Comparison of ENCODE assay signal across 8 cellular contexts in genomic region chr15:96330064-96330449, GRCh38. TPM values are rescaled to one million over a fixed set of nuclear protein-coding genes. Genes with fewer than 3 reads are reported as not detected.
DNase-seq lines count a peak whose midpoint lies in the region; ATAC-seq, FAIRE-seq and TF ChIP-seq lines count a peak whose summit lies in the region.

No MANE protein-coding gene starts in this region.

- H3K36me3 ChIP-seq in RWPE2 (ENCODE audit: low read depth) = peaks cover 15% of the 10 kb centered on the region
- H3K36me3 ChIP-seq in H1 (ENCODE audit: control insufficient read depth in 2 of 4, insufficient read depth in 4 of 4, low read length in 3 of 4) = peaks cover 0 to 3% (median 0%) of the 10 kb centered on the region in 4 experiments; a peak in 1 of 8 replicates
- peaks cover 10% of the 10 kb centered on the region for H3K36me3 ChIP-seq in muscle layer of colon (ENCODE audit: insufficient read depth, low read length)
- H3K36me3 ChIP-seq in aorta (ENCODE audit: control insufficient read depth in 1 of 2, insufficient read depth in 2 of 2, low read length in 1 of 2) = peaks cover 0 to 4% of the 10 kb centered on the region in 2 donors

- H3K4me1 ChIP-seq in RWPE2 (ENCODE audit: insufficient read depth, poor library complexity, severe bottlenecking) (peaks cover 32% of the 10 kb centered on the region), H1 (replicated peaks in 1 of 4; ENCODE audit: control insufficient read depth in 3 of 4, insufficient read depth in 4 of 4, low read length in 3 of 4) (peaks cover 11 to 38% (median 26%) of the 10 kb centered on the region in 4 experiments), muscle layer of colon (ENCODE audit: insufficient read depth, low read length) (peaks cover 13% of the 10 kb centered on the region), aorta (ENCODE audit: control insufficient read depth in 1 of 2, insufficient read depth in 2 of 2, low read length in 2 of 2) (no peaks in the 10 kb centered on the region)

- no peak overlapping the region for H2BK120ac ChIP-seq in H1 (replicated peaks; ENCODE audit: low read depth, low read length)

- H2BK15ac ChIP-seq in H1 (ENCODE audit: low read length) = no peak overlapping the region

- no peak overlapping the region for H3K14ac ChIP-seq in H1 (ENCODE audit: insufficient read length)

- H3K56ac ChIP-seq in H1 (replicated peaks; ENCODE audit: insufficient read length, low read depth, low read length) = no peak overlapping the region

- H4K20me1 ChIP-seq in H1 (replicated peaks in 1 of 2; ENCODE audit: control insufficient read depth in 1 of 2, insufficient read depth in 2 of 2, low read length in 2 of 2) = peaks cover 0 to 20% of the 10 kb centered on the region in 2 experiments

- ATAC-seq in HG02759 (IDR thresholded peaks at IDR 0.05; ENCODE audit: unreplicated experiment) (peak; percentile 42), RWPE2 (ENCODE audit: low read depth) (peak; percentile 26), aorta (ENCODE audit: low FRiP score) (no peak)

- no peak for TF ChIP-seq CTCF in RWPE2 (IDR thresholded peaks at IDR 0.05; ENCODE audit: poor library complexity, severe bottlenecking)
- no peak for TF ChIP-seq CTCF in H1 (IDR thresholded peaks at IDR 0.05; ENCODE audit: control extremely low read depth in 1 of 3, insufficient read depth in 1 of 3, low read depth in 1 of 3, low read length in 3 of 3)

- no peaks in the 10 kb centered on the region for H3K79me2 ChIP-seq in H1 (ENCODE audit: control insufficient read depth in 1 of 2, insufficient read depth in 2 of 2, low read length in 2 of 2)

- POLR2A ChIA-PET in H1 (lab: Charles Lee; ENCODE audit: partially characterized antibody) = interaction anchor here (0.6 to 1.6 kb wide), 3 partner anchors 9 to 13 kb away, joined by 3 to 6 read pairs (median 4); no protein-coding TSS in a partner anchor

- no peak overlapping the region for H2AFZ ChIP-seq in H1 (ENCODE audit: low read length)

- CTCF ChIA-PET in H1 (lab: Charles Lee; ENCODE audit: partially characterized antibody) = interaction anchor here (0.6 to 4.4 kb wide), 5 partner anchors 11 to 42 kb away, joined by 3 to 59 read pairs (median 4); no protein-coding TSS in a partner anchor

- H3K27me3 ChIP-seq in RWPE2 (ENCODE audit: insufficient read depth, poor library complexity, severe bottlenecking) = no peaks in the 10 kb centered on the region
- peaks cover 73 to 94% (median 87%) of the 10 kb centered on the region in 4 experiments for H3K27me3 ChIP-seq in H1 (replicated peaks in 1 of 4; ENCODE audit: control insufficient read depth in 3 of 4, extremely low read depth in 1 of 4, insufficient read depth in 3 of 4, low read length in 3 of 4)
- no peaks in the 10 kb centered on the region for H3K27me3 ChIP-seq in muscle layer of colon (ENCODE audit: control insufficient read depth in 1 of 2, insufficient read depth in 2 of 2, low read length in 2 of 2)
- no peaks in the 10 kb centered on the region for H3K27me3 ChIP-seq in aorta (ENCODE audit: control insufficient read depth in 1 of 2, insufficient read depth in 2 of 2, low read length in 1 of 2)

- no peak for TF ChIP-seq POLR2A in H1 (IDR thresholded peaks at IDR 0.05; ENCODE audit: control extremely low read depth in 1 of 2, low read depth in 2 of 2, low read length in 2 of 2)

- peak overlapping the region; percentile 86 for H3K4me3 ChIP-seq in RWPE2 (ENCODE audit: severe bottlenecking)
- peak overlapping the region; percentile 42 to 64 (median 48) for H3K4me3 ChIP-seq in H1 (ENCODE audit: extremely low read depth in 1 of 4, insufficient read depth in 2 of 4, low read depth in 3 of 4, low read length in 4 of 4)
- peak overlapping the region; percentile 66 to 90 for H3K4me3 ChIP-seq in muscle layer of colon (ENCODE audit: low read depth in 1 of 2, low read length in 2 of 2)
- peak overlapping the region; percentile 89 to 98 for H3K4me3 ChIP-seq in aorta (ENCODE audit: low read length in 2 of 2)

- H3K23me2 ChIP-seq in H1 (ENCODE audit: low read depth, low read length) = peaks cover 4% of the 10 kb centered on the region; the same call in 1 of the 2 replicates

- WGBS in H1 (ENCODE audit: extremely low coverage in 1 of 2, insufficient coverage in 1 of 2, insufficient read length in 1 of 2, insufficient replicate concordance in 2 of 2, low coverage in 1 of 2, low lambda C conversion rate in 2 of 2, missing lambda C conversion rate in 1 of 2), 2 experiments = 4% methylated on average over 24 of the region's 37 CpGs; no CpG with 5 or more reads in 1 of the 2 experiments
- 1% methylated on average over 23 to 37 of the region's 37 CpGs for WGBS in aorta, 2 donors

- no peak for FAIRE-seq in H1 (lab: Jason Lieb, UNC)
- no peak for FAIRE-seq in GM19239 (lab: Jason Lieb, UNC)

- 0 out of 2 replicates have a peak overlapping the region, but pooled peaks have one; percentile 27 for H3K18ac ChIP-seq in H1 (ENCODE audit: extremely low read depth, low read length)

- TF ChIP-seq RAD21 in H1 (IDR thresholded peaks at IDR 0.05 in 1 of 2, conservative IDR thresholded peaks at IDR 0.05 in 1 of 2; ENCODE audit: low read depth in 2 of 2, low read length in 2 of 2) = no peak

- H2BK12ac ChIP-seq in H1 (ENCODE audit: low read depth, low read length) = no peak overlapping the region

- no peak overlapping the region for H2AK5ac ChIP-seq in H1 (ENCODE audit: low read depth, low read length)

- H3K4ac ChIP-seq in H1 (replicated peaks; ENCODE audit: insufficient read length, low read depth, low read length) = no peak overlapping the region

- intact Hi-C loops in aorta (cut with DNase I) = loop anchor here in 1 of 2 donors (5.0 to 10.0 kb wide), 2 partner anchors 728 to 865 kb away; no protein-coding TSS in a partner anchor

- H3K9me3 ChIP-seq in RWPE2 (ENCODE audit: severe bottlenecking) = no peaks in the 10 kb centered on the region
- H3K9me3 ChIP-seq in H1 (ENCODE audit: insufficient read depth in 2 of 2, low read depth in 1 of 2, low read length in 1 of 2) = no peaks in the 10 kb centered on the region; a peak in 1 of 4 replicates
- H3K9me3 ChIP-seq in muscle layer of colon (ENCODE audit: low read length) = no peaks in the 10 kb centered on the region
- no peaks in the 10 kb centered on the region for H3K9me3 ChIP-seq in aorta (ENCODE audit: control insufficient read depth, low read length)

- H3K27ac ChIP-seq in RWPE2 (ENCODE audit: poor library complexity, severe bottlenecking) (peak overlapping the region; percentile 88), H1 (ENCODE audit: low read depth, low read length) (no peak overlapping the region), muscle layer of colon (ENCODE audit: low read depth, low read length) (peak overlapping the region; percentile 92), aorta (ENCODE audit: low read depth in 1 of 2, low read length in 2 of 2) (peak overlapping the region in 1 of 2 donors; percentile 58)

- H3K4me2 ChIP-seq in H1 (ENCODE audit: insufficient read depth in 1 of 2, low read depth in 2 of 2, low read length in 2 of 2) = peak overlapping the region; percentile 66 to 77

- no peak overlapping the region for H3K23ac ChIP-seq in H1 (ENCODE audit: insufficient read length)

- H2BK20ac ChIP-seq in H1 (ENCODE audit: low read length) = no peak overlapping the region

- TF ChIP-seq EP300 in H1 (IDR thresholded peaks at IDR 0.05; ENCODE audit: borderline replicate concordance in 1 of 2, low read depth in 2 of 2, low read length in 2 of 2) = no peak

- H4K8ac ChIP-seq in H1 (ENCODE audit: extremely low read depth, insufficient read depth, low read length) = no peak overlapping the region; the same call in 1 of the 2 replicates

- H4K5ac ChIP-seq in H1 (ENCODE audit: insufficient read length, low read depth, low read length) = no peak overlapping the region

- no peak overlapping the region; the same call in 1 of the 2 replicates for H2BK5ac ChIP-seq in H1 (ENCODE audit: low read depth, low read length)

- H3K9ac ChIP-seq in H1 (replicated peaks in 1 of 4; ENCODE audit: extremely low read depth in 1 of 4, low read depth in 3 of 4, low read length in 3 of 4) = no peak overlapping the region
- peak overlapping the region; percentile 47 for H3K9ac ChIP-seq in muscle layer of colon (ENCODE audit: low read length)

- H3K79me1 ChIP-seq in H1 (ENCODE audit: low read depth, low read length) = no peaks in the 10 kb centered on the region

- no peak overlapping the region for H4K91ac ChIP-seq in H1 (replicated peaks; ENCODE audit: insufficient read length, low read length)

- DNase-seq in NCI-H748 (lab: John Stamatoyannopoulos, UW; ENCODE audit: unreplicated experiment) (peak; percentile 76), NCI-H748 treated with DMSO at 0.1 percent for 48 hours (lab: John Stamatoyannopoulos, UW) (no peak), RWPE2 (ENCODE audit: low spot score) (peak; percentile 92), H1 (ENCODE audit: low read depth in 1 of 2, low spot score in 2 of 2) (peak in 1 of 2 experiments; percentile 81), aorta (peak; percentile 81 to 91), GM19239 (ENCODE audit: insufficient read length, low spot score) (no peak)

TF ChIP-seq in H1, 55 proteins besides CTCF, POLR2A, EP300 and RAD21 (continues in another document):
- TF ChIP-seq KDM1A (IDR thresholded peaks at IDR 0.05; ENCODE audit: borderline replicate concordance, low read length) (no peak), GABPA (IDR thresholded peaks at IDR 0.05; ENCODE audit: borderline replicate concordance, insufficient read depth, low read length) (no peak), YY1 (IDR thresholded peaks at IDR 0.05; ENCODE audit: low read depth, low read length) (no peak), SIN3A (conservative IDR thresholded peaks at IDR 0.05 in 1 of 2, IDR thresholded peaks at IDR 0.05 in 1 of 2; ENCODE audit: low read depth in 1 of 2, low read length in 2 of 2) (no peak), CEBPB (IDR thresholded peaks at IDR 0.05; ENCODE audit: low read depth, low read length) (no peak), EZH2 (IDR thresholded peaks at IDR 0.05; ENCODE audit: low read depth, low read length, severe bottlenecking) (peak; percentile 61)
- TF ChIP-seq, protein P1, sequence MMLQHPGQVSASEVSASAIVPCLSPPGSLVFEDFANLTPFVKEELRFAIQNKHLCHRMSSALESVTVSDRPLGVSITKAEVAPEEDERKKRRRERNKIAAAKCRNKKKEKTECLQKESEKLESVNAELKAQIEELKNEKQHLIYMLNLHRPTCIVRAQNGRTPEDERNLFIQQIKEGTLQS (IDR thresholded peaks at IDR 0.05; ENCODE audit: insufficient read depth, low read depth, low read length) = no peak

RNA-seq across cellular contexts. Expression of gene NR2F2, which starts 0.4 kb away (rescaled TPM):
- total RNA-seq in H1 (2021; fragmentation: NEBNext Ultra II Directional; extraction: Animal tissue kit (Norgen Biotek cat#: 25700)) = not detected in 2 replicates
- polyA plus RNA-seq in H1 (2011; rRNA removed) (0.03 and 0.14 TPM in 2 replicates), aorta (100 to 1,000 TPM in 1 of 2 donors, 10 to 100 TPM in 1; 26.0 to 115 TPM)
- 0.05 TPM for polyA plus RNA-seq in H1 (2011; cell fraction: cytosol; rRNA removed)
- polyA plus RNA-seq in H1 (2011; cell fraction: nucleus; rRNA removed) = 0.07 TPM
- 0.21 to 0.88 TPM (median 0.46 TPM) in 4 replicates for polyA plus RNA-seq in H1 (2012, experiment 1 of 2)
- 0.10 TPM for polyA plus RNA-seq in H1 (2012, experiment 2 of 2)
- polyA plus RNA-seq in H1 (2013, experiment 1 of 2) = 0.04 TPM
- 0.04 TPM for polyA plus RNA-seq in H1 (2013, experiment 2 of 2)
- 0.03 TPM in 1 of 2 replicates, not detected in the other for polyA minus RNA-seq in H1 (2011; rRNA and poly(A)+ RNA removed)
- 0.29 TPM for polyA minus RNA-seq in H1 (2011; cell fraction: cytosol; rRNA and poly(A)+ RNA removed)
- polyA minus RNA-seq in H1 (2011; cell fraction: nucleus; rRNA and poly(A)+ RNA removed) = not detected
- total RNA-seq in aorta = 100 to 1,000 TPM; 102 to 132 TPM

Comparison
In these comparisons a context has a peak if more than half of its experiments do, and no peak if none do; other contexts are left out.
1. DNase-seq: peak in NCI-H748 (single experiment), RWPE2 (single experiment) and aorta (2 of 2); none in NCI-H748 treated with DMSO at 0.1 percent for 48 hours (single experiment) and GM19239 (single experiment).
2. RNA of gene NR2F2, which starts 0.4 kb away (total RNA-seq): 102 to 132 TPM in aorta; not detected in H1; every median in the first group is over 10 times any median in the second.
3. Peak in every context shown above with its lines, with median percentiles within 50 percentile points of each other: H3K4me3 ChIP-seq.